In the genomic region with DNA sequence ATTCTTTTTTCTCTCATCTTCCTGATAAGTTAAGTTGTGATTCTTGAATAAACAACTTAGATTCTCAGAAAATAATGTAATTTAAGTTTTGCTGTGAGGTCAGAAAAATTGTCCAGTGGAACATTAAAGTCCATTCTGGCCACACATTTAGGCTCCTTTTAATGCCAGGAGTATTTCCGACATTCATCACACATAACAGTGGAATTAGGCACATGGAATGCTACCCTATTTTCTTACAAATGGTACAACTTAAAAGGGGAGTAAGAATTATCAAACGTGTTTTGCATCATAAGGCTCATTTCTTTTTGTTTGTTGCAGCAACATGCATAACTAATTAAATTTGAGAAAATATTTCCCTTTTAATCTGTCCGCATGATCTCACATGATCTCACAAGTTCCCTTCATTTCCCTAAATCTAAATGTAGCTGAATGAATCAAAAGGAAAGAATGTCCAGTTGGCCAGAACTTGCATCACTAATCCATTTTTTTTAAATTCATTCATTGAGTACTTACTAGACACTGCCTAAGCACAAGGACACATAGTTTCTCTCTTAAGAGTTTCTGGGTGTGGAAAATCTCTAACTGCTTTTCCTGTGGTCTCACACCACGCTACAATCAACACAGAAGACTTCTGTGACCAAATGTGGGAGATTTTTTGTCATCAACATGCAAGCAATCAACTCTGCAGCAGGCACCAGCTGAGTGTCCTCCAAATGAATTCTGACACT, we compare ENCODE assay signal across 13 cellular contexts. TPM values are rescaled to one million over a fixed set of nuclear protein-coding genes. Genes with fewer than 3 reads are reported as not detected.
DNase-seq lines count a peak whose midpoint lies in the region; TF ChIP-seq lines count a peak whose summit lies in the region.
"Had no signal": no experiment of that assay in that cellular context is flagged by ENCODE, and none has a peak within 500 bp of the region (broad histone marks: within the 10 kb centered on the region; RNA-seq: fewer than 3 reads in every experiment).

No MANE protein-coding gene starts in this region.

- DNase-seq in AG20443 (ENCODE audit: low spot score): peak; percentile 69
- DNase-seq in amniotic stem cell (lab: John Stamatoyannopoulos, UW): peak; percentile 41
- DNase-seq in fibroblast of the aortic adventitia (ENCODE audit: low read depth): peak; percentile 94
- DNase-seq in retinal pigment epithelial cell (ENCODE audit: low read depth): peak; percentile 94
- no peak for DNase-seq in SHP77 (lab: John Stamatoyannopoulos, UW)
- no peak for DNase-seq in effector CD8-positive, alpha-beta T cell (lab: John Stamatoyannopoulos, UW)
- DNase-seq in NOMO-1 (lab: John Stamatoyannopoulos, UW; ENCODE audit: unreplicated experiment in 2 of 2): no peak
- no peak for DNase-seq in stimulated activated CD4-positive, alpha-beta T cell treated with anti-CD3 and anti-CD28 coated beads, Interleukin-4, amount 100 ng/mL, for 1 hour
- DNase-seq: activated effector memory CD4-positive, alpha-beta T cell treated with Interleukin-2 at 50 U/mL for 16 hours; CD4-positive, alpha-beta memory T cell; effector memory CD8-positive, alpha-beta T cell had no signal

- TF ChIP-seq CTCF in fibroblast of the aortic adventitia (IDR thresholded peaks at IDR 0.05; ENCODE audit: insufficient read depth, low read length) (no peak), retinal pigment epithelial cell (conservative IDR thresholded peaks at IDR 0.05; ENCODE audit: low read depth, low read length) (no peak)

- H3K4me3 ChIP-seq in fibroblast of the aortic adventitia (ENCODE audit: low read depth, low read length) (no peak overlapping the region), retinal pigment epithelial cell (ENCODE audit: low read length) (no peak overlapping the region)
- H3K4me3 ChIP-seq: GM12878, skin epidermis had no signal

RNA-seq across cellular contexts. Expression of gene SPARCL1, which starts 22.0 kb away (rescaled TPM):
- not detected in 2 replicates for total RNA-seq in fibroblast of the aortic adventitia (ENCODE audit: low replicate concordance)
- total RNA-seq: CD4-positive, alpha-beta memory T cell had no signal

Comparison
In these comparisons a context has a peak if more than half of its experiments do, and no peak if none do; other contexts are left out.
1. DNase-seq: peak in AG20443 (single experiment), amniotic stem cell (single experiment), fibroblast of the aortic adventitia (single experiment) and retinal pigment epithelial cell (single experiment); none in SHP77 (0 of 2), effector CD8-positive, alpha-beta T cell (single experiment), NOMO-1 (0 of 2) and stimulated activated CD4-positive, alpha-beta T cell treated with anti-CD3 and anti-CD28 coated beads, Interleukin-4, amount 100 ng/mL, for 1 hour (single experiment).